8 cellular contexts compared by ENCODE assay signal in the genomic region with DNA sequence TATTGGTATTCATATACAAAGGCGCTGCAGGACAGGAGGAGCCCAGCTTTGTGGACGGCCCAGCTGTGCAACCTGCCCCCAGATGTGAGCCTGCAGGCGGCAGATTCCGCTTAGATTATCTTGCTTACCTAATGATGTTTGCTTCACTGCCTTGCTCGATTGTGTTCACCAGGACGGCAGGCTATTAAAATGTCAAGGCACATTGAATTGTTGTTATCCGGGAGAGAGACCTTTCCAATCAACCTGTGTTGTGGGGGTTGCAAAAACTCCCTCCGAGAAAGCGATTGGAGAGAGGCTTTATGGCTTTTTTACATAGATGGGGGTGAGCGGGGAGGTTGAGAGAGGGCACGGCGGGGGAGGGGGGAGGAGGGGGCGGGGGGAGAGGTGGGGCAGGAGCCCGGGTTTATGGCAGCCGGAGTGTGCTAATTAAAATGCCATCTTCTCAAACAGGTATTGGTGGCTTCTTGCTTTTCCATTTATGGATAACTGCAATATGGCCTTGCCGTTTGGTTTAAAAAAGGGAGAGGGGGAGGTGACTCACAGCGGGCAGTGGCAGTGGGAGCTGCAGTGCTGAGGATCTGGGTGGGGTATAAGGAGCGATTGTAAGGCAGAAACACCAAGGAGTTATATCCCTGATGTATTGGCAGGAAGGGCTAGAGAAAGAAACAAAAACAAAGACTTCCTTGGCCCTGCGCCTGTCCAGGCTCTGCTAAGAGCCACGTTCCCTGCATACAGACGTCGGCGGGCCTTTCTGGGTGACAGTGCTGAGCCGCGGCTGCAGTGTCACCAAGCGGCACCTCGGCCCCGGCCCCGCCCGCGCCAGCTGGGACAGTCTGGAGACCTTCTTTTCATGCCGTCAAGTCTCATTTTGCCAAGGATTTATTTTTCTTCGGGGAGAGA.
DNase-seq lines count a peak whose midpoint lies in the region; ATAC-seq, FAIRE-seq and TF ChIP-seq lines count a peak whose summit lies in the region.

No MANE protein-coding gene starts in this region.

- peak overlapping the region; percentile 76 for H3K9ac ChIP-seq in SK-N-MC (ENCODE audit: insufficient read length)

- peak; percentile 82 for ATAC-seq in GM21723 (IDR thresholded peaks at IDR 0.05; ENCODE audit: unreplicated experiment)
- peak; percentile 68 to 87 (median 82) for ATAC-seq in heart left ventricle
- peak; percentile 83 to 94 (median 89) for ATAC-seq in pancreas

- H3K27ac ChIP-seq in SK-N-MC, result no peak overlapping the region
- H3K27ac ChIP-seq in adipose tissue (ENCODE audit: low read depth, low read length), result peak overlapping the region; percentile 10
- peak overlapping the region in 11 of 12 donors; percentile 35 to 87 (median 69) for H3K27ac ChIP-seq in heart left ventricle
- H3K27ac ChIP-seq in pancreas, result peak overlapping the region; percentile 4 to 80 (median 61)

- TF ChIP-seq CTCF in heart left ventricle (IDR thresholded peaks at IDR 0.05), result no peak
- TF ChIP-seq CTCF in pancreas (IDR thresholded peaks at IDR 0.05), result no peak

- H3K27me3 ChIP-seq in heart left ventricle (peaks cover 0 to 18% (median 0%) of the 10 kb centered on the region in 9 donors), pancreas (no peaks in the 10 kb centered on the region)

- FAIRE-seq in pancreas (lab: Jason Lieb, UNC) (no peak), urothelium cell line (lab: Jason Lieb, UNC) (peak; percentile 5)

- DNase-seq in EH (ENCODE audit: low read depth) (peak; percentile 58), SK-N-MC (ENCODE audit: low read depth, low spot score) (no peak), heart left ventricle (peak; percentile 43 to 78 (median 57)), pancreas (peak; percentile 53 to 84 (median 66)), urothelium cell line (ENCODE audit: low spot score) (peak; percentile 72)
- DNase-seq in Jurkat, Clone E6-1 (ENCODE audit: low read depth, low spot score), result peak; percentile 24

- intact Hi-C loops in heart left ventricle (cut with DNase I) (loop anchor here in 4 of 10 donors (5.0 to 10.0 kb wide), 3 partner anchors 98 to 131 kb away; a partner anchor contains a TSS), pancreas (cut with DNase I) (no loop called here)

- TF ChIP-seq POLR2A in heart left ventricle (IDR thresholded peaks at IDR 0.05), result no peak

- 6 to 14% (median 12%) methylated on average over 32 to 33 of the region's 33 CpGs for WGBS in adipose tissue, 3 donors
- 8 to 13% (median 10%) methylated on average over 31 to 33 of the region's 33 CpGs for WGBS in heart left ventricle, 4 donors
- WGBS in pancreas, 2 donors, result 4 to 6% methylated on average over 33 of the region's 33 CpGs

- H3K36me3 ChIP-seq in SK-N-MC (ENCODE audit: insufficient read depth, low read length) (no peaks in the 10 kb centered on the region), heart left ventricle (no peaks in the 10 kb centered on the region), pancreas (no peaks in the 10 kb centered on the region)

- peaks cover 0 to 18% (median 0%) of the 10 kb centered on the region in 12 donors for H3K4me1 ChIP-seq in heart left ventricle
- H3K4me1 ChIP-seq in pancreas, result no peaks in the 10 kb centered on the region

- no peaks in the 10 kb centered on the region for H3K9me3 ChIP-seq in SK-N-MC (ENCODE audit: low read depth, low read length)
- H3K9me3 ChIP-seq in heart left ventricle, result no peaks in the 10 kb centered on the region
- no peaks in the 10 kb centered on the region for H3K9me3 ChIP-seq in pancreas

- H3K4me3 ChIP-seq in Jurkat, Clone E6-1 (ENCODE audit: low read length), result peak overlapping the region; percentile 82
- peak overlapping the region; percentile 80 for H3K4me3 ChIP-seq in SK-N-MC
- peak overlapping the region; percentile 35 to 82 (median 66) for H3K4me3 ChIP-seq in heart left ventricle
- H3K4me3 ChIP-seq in pancreas, result peak overlapping the region; percentile 36 to 61 (median 46)
